Comparison of ENCODE assay signal across 1 cellular context in genomic region chr13:21076265-21076653, GRCh38.
TF ChIP-seq lines count a peak whose summit lies in the region.

No MANE protein-coding gene starts in this region.

TF ChIP-seq in IMR-90, 13 proteins besides CTCF, POLR2A, EP300 and RAD21:
- TF ChIP-seq RFX5 (IDR thresholded peaks at IDR 0.05; ENCODE audit: low read depth, low read length) = no peak
- TF ChIP-seq CHD1 (IDR thresholded peaks at IDR 0.05; ENCODE audit: low read depth, low read length) = no peak
- no peak for TF ChIP-seq BHLHE40 (IDR thresholded peaks at IDR 0.05; ENCODE audit: low read depth, low read length)
- no peak for TF ChIP-seq FOS (IDR thresholded peaks at IDR 0.05; ENCODE audit: low read depth, low read length)
- TF ChIP-seq ELK1 (IDR thresholded peaks at IDR 0.05; ENCODE audit: borderline replicate concordance, low read depth, low read length) = no peak
- TF ChIP-seq CEBPB (IDR thresholded peaks at IDR 0.05; ENCODE audit: low read depth, low read length) = no peak
- TF ChIP-seq MXI1 (IDR thresholded peaks at IDR 0.05; ENCODE audit: borderline replicate concordance, low read depth, low read length) = no peak
- no peak for TF ChIP-seq SMC3 (IDR thresholded peaks at IDR 0.05; ENCODE audit: low read depth, low read length)
- TF ChIP-seq, protein P1, sequence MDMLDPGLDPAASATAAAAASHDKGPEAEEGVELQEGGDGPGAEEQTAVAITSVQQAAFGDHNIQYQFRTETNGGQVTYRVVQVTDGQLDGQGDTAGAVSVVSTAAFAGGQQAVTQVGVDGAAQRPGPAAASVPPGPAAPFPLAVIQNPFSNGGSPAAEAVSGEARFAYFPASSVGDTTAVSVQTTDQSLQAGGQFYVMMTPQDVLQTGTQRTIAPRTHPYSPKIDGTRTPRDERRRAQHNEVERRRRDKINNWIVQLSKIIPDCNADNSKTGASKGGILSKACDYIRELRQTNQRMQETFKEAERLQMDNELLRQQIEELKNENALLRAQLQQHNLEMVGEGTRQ (IDR thresholded peaks at IDR 0.05; ENCODE audit: low read depth, low read length) = no peak
- TF ChIP-seq MAZ (IDR thresholded peaks at IDR 0.05; ENCODE audit: borderline replicate concordance, low read depth, low read length) = no peak
- no peak for TF ChIP-seq MAFK (IDR thresholded peaks at IDR 0.05; ENCODE audit: low read depth, low read length)
- no peak for TF ChIP-seq RCOR1 (IDR thresholded peaks at IDR 0.05; ENCODE audit: insufficient replicate concordance, low read length)
- TF ChIP-seq NFE2L2 (IDR thresholded peaks at IDR 0.05; ENCODE audit: low read depth, low read length) = no peak
